In genomic region chr16:89268987-89269735, GRCh38 we compare ENCODE assay signal across 17 cellular contexts. TPM values are rescaled to one million over a fixed set of nuclear protein-coding genes. Genes with fewer than 3 reads are reported as not detected.
DNase-seq lines count a peak whose midpoint lies in the region; ATAC-seq and TF ChIP-seq lines count a peak whose summit lies in the region.
"Had no signal": no experiment of that assay in that cellular context is flagged by ENCODE, and none has a peak within 500 bp of the region (broad histone marks: within the 10 kb centered on the region; RNA-seq: fewer than 3 reads in every experiment).

No MANE protein-coding gene starts in this region.

- H3K4me3 Mint-ChIP-seq in WTC11: no peak overlapping the region
- H3K4me3 Mint-ChIP-seq: CD4-positive, alpha-beta T cell; naive B cell had no signal

- no peak for TF ChIP-seq CTCF in epithelial cell of esophagus (IDR thresholded peaks at IDR 0.05; ENCODE audit: insufficient read depth, low read depth, low read length, missing control alignments)
- TF ChIP-seq CTCF in omental fat pad (IDR thresholded peaks at IDR 0.05): no peak
- TF ChIP-seq CTCF in WTC11 (IDR thresholded peaks at IDR 0.05): no peak

- H3K27ac Mint-ChIP-seq in WTC11: no peak overlapping the region
- H3K27ac Mint-ChIP-seq: CD4-positive, alpha-beta T cell had no signal

- no peaks in the 10 kb centered on the region for H3K27me3 Mint-ChIP-seq in WTC11 (ENCODE audit: low read depth)
- H3K27me3 Mint-ChIP-seq: CD4-positive, alpha-beta T cell; naive B cell had no signal

- POLR2A ChIA-PET in WTC11 (lab: Charles Lee): interaction anchor here (0.6 to 0.9 kb wide), 2 partner anchors 24 to 419 kb away, joined by 4 to 11 read pairs; no protein-coding TSS in a partner anchor

- no peak overlapping the region for H3K4me3 ChIP-seq in epithelial cell of esophagus (ENCODE audit: low read length)
- H3K4me3 ChIP-seq: dorsolateral prefrontal cortex, sigmoid colon, SK-N-MC, stomach had no signal

- no peaks in the 10 kb centered on the region for H3K4me1 Mint-ChIP-seq in WTC11

- H3K36me3 Mint-ChIP-seq in WTC11: peaks cover 50% of the 10 kb centered on the region

- peak; percentile 49 for ATAC-seq in omental fat pad (ENCODE audit: low FRiP score)
- no peak for ATAC-seq in WTC11

- H3K9me3 Mint-ChIP-seq in WTC11: no peaks in the 10 kb centered on the region
- H3K9me3 Mint-ChIP-seq: CD4-positive, alpha-beta T cell; naive B cell had no signal

- DNase-seq in EH (ENCODE audit: low read depth): peak; percentile 56
- DNase-seq in M059J (ENCODE audit: low read depth): peak; percentile 28
- peak; percentile 27 for DNase-seq in epithelial cell of esophagus (ENCODE audit: low read depth)
- DNase-seq in omental fat pad (ENCODE audit: low spot score): no peak
- no peak for DNase-seq in WTC11 (ENCODE audit: low spot score)
- DNase-seq in cerebellum (ENCODE audit: low spot score): no peak
- no peak for DNase-seq in H4 (ENCODE audit: low spot score)
- DNase-seq in pons (ENCODE audit: low spot score): no peak
- DNase-seq: activated CD8-positive, alpha-beta memory T cell treated with anti-CD3 and anti-CD28 coated beads, Interleukin-2, amount 50 U/mL, for 48 hours; CD4-positive, alpha-beta T cell; dorsolateral prefrontal cortex; GF-D8; left cardiac atrium; naive B cell; sigmoid colon; stomach had no signal

- CTCF ChIA-PET in WTC11 (lab: Charles Lee): no interaction called here

TF ChIP-seq in WTC11, 78 proteins besides CTCF, POLR2A, EP300 and RAD21:
- TF ChIP-seq ZNF512 (CRISPR knock-in tag; IDR thresholded peaks at IDR 0.05; ENCODE audit: borderline replicate concordance): no peak
- TF ChIP-seq ZNF423 (CRISPR knock-in tag; IDR thresholded peaks at IDR 0.05): no peak
- TF ChIP-seq ZNF138 (CRISPR knock-in tag; conservative IDR thresholded peaks at IDR 0.05): no peak

RNA-seq across cellular contexts. Expression of gene ZNF778, which starts 51.7 kb away (rescaled TPM):
- 12.9 and 23.1 TPM in 2 replicates for total RNA-seq in M059J (2014; rRNA removed; shearing (Covaris generic))
- total RNA-seq in omental fat pad: 10 to 100 TPM in 2 of 4 donors, 1 to 10 TPM in 2; 5.7 to 22.8 (median 13.4) TPM
- total RNA-seq in WTC11 (2021): 15.5 to 31.2 TPM (median 15.6 TPM) in 3 replicates
- 18.1 TPM for total RNA-seq in cerebellum
- 2.6 and 11.0 TPM in 2 replicates for total RNA-seq in H4 (2014; rRNA removed; shearing (Covaris generic))

Comparison
In these comparisons a context has a peak if more than half of its experiments do, and no peak if none do; other contexts are left out.
1. DNase-seq: peak in EH (single experiment), M059J (single experiment) and epithelial cell of esophagus (single experiment); none in omental fat pad (single experiment), WTC11 (single experiment), cerebellum (single experiment), H4 (single experiment) and pons (single experiment).